ENCODE assay signal across 8 cellular contexts in the genomic region with DNA sequence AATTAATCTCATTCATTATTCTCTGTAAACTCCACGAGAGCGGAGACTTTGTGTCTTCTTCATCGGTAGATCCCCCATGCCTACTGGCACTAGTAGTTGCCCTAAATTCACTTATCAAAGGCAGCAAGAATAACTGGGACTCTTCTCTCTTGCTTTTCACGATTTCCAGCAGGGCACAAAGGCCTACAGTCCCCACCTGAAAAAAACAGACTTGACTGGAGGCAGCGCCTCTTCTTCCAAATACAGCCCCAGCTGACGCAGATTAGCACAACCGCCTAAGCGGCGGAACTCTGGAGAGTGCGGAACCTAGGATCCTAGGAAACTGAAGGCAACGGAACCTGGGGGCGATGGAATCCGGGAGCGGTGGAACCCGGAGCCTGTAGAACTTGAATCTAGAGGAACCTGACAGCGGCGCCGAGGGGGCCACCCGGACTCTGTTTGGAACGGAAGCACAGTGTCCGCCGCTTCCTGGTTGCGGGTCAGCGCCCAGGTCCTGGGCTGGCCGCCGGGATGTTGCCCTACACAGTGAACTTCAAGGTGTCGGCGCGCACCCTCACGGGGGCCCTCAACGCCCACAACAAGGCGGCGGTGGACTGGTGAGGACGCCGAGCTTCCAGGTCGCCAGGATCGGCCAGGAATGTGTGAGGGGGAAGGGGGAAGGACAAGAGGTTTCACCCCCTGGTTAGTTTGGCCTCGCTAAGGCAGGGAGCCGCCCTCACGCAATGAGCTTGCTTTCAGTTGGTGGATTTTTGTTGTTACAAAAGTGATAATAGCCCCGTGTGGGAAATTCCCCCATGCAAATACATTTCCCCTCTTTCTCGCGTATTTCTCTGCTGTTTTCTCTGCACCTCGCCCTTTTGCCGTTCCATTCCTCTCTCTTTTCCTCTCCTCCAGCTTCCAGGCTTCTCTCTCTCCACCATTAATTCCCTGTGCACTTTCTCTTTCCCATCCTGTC. TPM values are rescaled to one million over a fixed set of nuclear protein-coding genes. Genes with fewer than 3 reads are reported as not detected.
A peak's percentile ranks its signal among the peaks of the same experiment; 100 is the strongest.
DNase-seq lines count a peak whose midpoint lies in the region; ATAC-seq and TF ChIP-seq lines count a peak whose summit lies in the region.

A gene with protein sequence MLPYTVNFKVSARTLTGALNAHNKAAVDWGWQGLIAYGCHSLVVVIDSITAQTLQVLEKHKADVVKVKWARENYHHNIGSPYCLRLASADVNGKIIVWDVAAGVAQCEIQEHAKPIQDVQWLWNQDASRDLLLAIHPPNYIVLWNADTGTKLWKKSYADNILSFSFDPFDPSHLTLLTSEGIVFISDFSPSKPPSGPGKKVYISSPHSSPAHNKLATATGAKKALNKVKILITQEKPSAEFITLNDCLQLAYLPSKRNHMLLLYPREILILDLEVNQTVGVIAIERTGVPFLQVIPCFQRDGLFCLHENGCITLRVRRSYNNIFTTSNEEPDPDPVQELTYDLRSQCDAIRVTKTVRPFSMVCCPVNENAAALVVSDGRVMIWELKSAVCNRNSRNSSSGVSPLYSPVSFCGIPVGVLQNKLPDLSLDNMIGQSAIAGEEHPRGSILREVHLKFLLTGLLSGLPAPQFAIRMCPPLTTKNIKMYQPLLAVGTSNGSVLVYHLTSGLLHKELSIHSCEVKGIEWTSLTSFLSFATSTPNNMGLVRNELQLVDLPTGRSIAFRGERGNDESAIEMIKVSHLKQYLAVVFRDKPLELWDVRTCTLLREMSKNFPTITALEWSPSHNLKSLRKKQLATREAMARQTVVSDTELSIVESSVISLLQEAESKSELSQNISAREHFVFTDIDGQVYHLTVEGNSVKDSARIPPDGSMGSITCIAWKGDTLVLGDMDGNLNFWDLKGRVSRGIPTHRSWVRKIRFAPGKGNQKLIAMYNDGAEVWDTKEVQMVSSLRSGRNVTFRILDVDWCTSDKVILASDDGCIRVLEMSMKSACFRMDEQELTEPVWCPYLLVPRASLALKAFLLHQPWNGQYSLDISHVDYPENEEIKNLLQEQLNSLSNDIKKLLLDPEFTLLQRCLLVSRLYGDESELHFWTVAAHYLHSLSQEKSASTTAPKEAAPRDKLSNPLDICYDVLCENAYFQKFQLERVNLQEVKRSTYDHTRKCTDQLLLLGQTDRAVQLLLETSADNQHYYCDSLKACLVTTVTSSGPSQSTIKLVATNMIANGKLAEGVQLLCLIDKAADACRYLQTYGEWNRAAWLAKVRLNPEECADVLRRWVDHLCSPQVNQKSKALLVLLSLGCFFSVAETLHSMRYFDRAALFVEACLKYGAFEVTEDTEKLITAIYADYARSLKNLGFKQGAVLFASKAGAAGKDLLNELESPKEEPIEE (plus strand): TSS at position 452 of the 955 bp plus-strand sequence. CDS start 59 bp downstream, at position 511.

- ATAC-seq in GM21515 (IDR thresholded peaks at IDR 0.05; ENCODE audit: unreplicated experiment) = peak; percentile 95

- H3K4me3 ChIP-seq in HUES64 (ENCODE audit: low read length) (peak within 1 kb of the TSS; percentile 81), epithelial cell of esophagus (ENCODE audit: low read length) (peak within 1 kb of the TSS; percentile 94), mononuclear cell (ENCODE audit: low read length) (peak within 1 kb of the TSS; percentile 60)

- no peaks in the 10 kb centered on the region for H3K27me3 ChIP-seq in HUES64 (ENCODE audit: insufficient read depth, low read length)
- H3K27me3 ChIP-seq in mononuclear cell (ENCODE audit: insufficient read depth, low read length) = no peaks in the 10 kb centered on the region

- no peak for TF ChIP-seq CTCF in epithelial cell of esophagus (IDR thresholded peaks at IDR 0.05; ENCODE audit: insufficient read depth, low read depth, low read length, missing control alignments)

- H3K9ac ChIP-seq in HUES64 (ENCODE audit: low read depth, low read length) = peak within 1 kb of the TSS; percentile 84

- H3K36me3 ChIP-seq in HUES64 (ENCODE audit: insufficient read depth, low read length) = peaks cover 31% of the 10 kb centered on the region

- DNase-seq in DMS 273 treated with DMSO at 0.1 percent for 48 hours (lab: John Stamatoyannopoulos, UW) = peak; percentile 77
- DNase-seq in OCI-M1 (lab: John Stamatoyannopoulos, UW) = peak; percentile 97
- peak; percentile 37 for DNase-seq in activated T-cell treated with anti-CD3 and anti-CD28 coated beads for 4 hours
- peak; percentile 93 for DNase-seq in epithelial cell of esophagus (ENCODE audit: low read depth)
- DNase-seq in stimulated activated CD8-positive, alpha-beta memory T cell treated with anti-CD3 and anti-CD28 coated beads, Interleukin-2, amount 100 ng/mL, for 48 hours (ENCODE audit: low read depth in 2 of 2) = peak; percentile 70

- WGBS in HUES64 = 5% methylated on average over 45 of the region's 45 CpGs

- H3K9me3 ChIP-seq in HUES64 (ENCODE audit: insufficient read depth, low read depth, low read length) = peaks cover 12% of the 10 kb centered on the region; the same call in 1 of the 2 replicates
- H3K9me3 ChIP-seq in mononuclear cell (ENCODE audit: low read depth, low read length) = no peaks in the 10 kb centered on the region

- peak within 1 kb of the TSS; percentile 75 for H3K27ac ChIP-seq in HUES64 (ENCODE audit: low read depth, low read length)

- peaks cover 4% of the 10 kb centered on the region for H3K4me1 ChIP-seq in HUES64 (ENCODE audit: insufficient read depth, low read length)
- peaks cover 7% of the 10 kb centered on the region for H3K4me1 ChIP-seq in mononuclear cell (ENCODE audit: insufficient read depth, low read length)

RNA-seq across cellular contexts. Expression of the gene that starts here (rescaled TPM):
- polyA plus RNA-seq in HUES64 (2013, experiment 1 of 2) = 23.7 TPM
- polyA plus RNA-seq in HUES64 (2013, experiment 2 of 2) = 26.9 TPM
- 59.5 TPM for total RNA-seq in mononuclear cell

Comparison
In these comparisons a context has a peak if more than half of its experiments do, and no peak if none do; other contexts are left out.
1. Peak in every context shown above with its lines: DNase-seq, ATAC-seq, H3K4me3 ChIP-seq and H3K27ac ChIP-seq.
2. DNase-seq: peak in every context shown above with its lines; median percentile 97 in OCI-M1; 93 in epithelial cell of esophagus; 77 in DMS 273 treated with DMSO at 0.1 percent for 48 hours; 70 in stimulated activated CD8-positive, alpha-beta memory T cell treated with anti-CD3 and anti-CD28 coated beads, Interleukin-2, amount 100 ng/mL, for 48 hours; 37 in activated T-cell treated with anti-CD3 and anti-CD28 coated beads for 4 hours.